14 cellular contexts compared by ENCODE assay signal in genomic region chr11:8642226-8642625, GRCh38. TPM values are rescaled to one million over a fixed set of nuclear protein-coding genes. Genes with fewer than 3 reads are reported as not detected.
DNase-seq lines count a peak whose midpoint lies in the region; ATAC-seq, FAIRE-seq and TF ChIP-seq lines count a peak whose summit lies in the region.
"Had no signal": no experiment of that assay in that cellular context is flagged by ENCODE, and none has a peak within 500 bp of the region (broad histone marks: within the 10 kb centered on the region; RNA-seq: fewer than 3 reads in every experiment).

No MANE protein-coding gene starts in this region.

- FAIRE-seq in endothelial cell of umbilical vein (lab: Jason Lieb, UNC), result no peak
- FAIRE-seq: H54, HepG2 had no signal

- dilution Hi-C loops in endothelial cell of umbilical vein (cut with MboI; ENCODE audit: extremely low pct_ligation_motif_present, low sequenced_read_pairs), result no loop called here

- H3K36me3 Mint-ChIP-seq in naive thymus-derived CD4-positive, alpha-beta T cell, result peaks cover 15 to 46% (median 33%) of the 10 kb centered on the region in 5 donors

- H3K9me3 Mint-ChIP-seq in naive thymus-derived CD4-positive, alpha-beta T cell, result no peaks in the 10 kb centered on the region
- H3K9me3 Mint-ChIP-seq: CD8-positive, alpha-beta T cell had no signal

- H2AFZ ChIP-seq in endothelial cell of umbilical vein (ENCODE audit: low read depth, low read length), result no peak overlapping the region
- H2AFZ ChIP-seq: PC-9 had no signal

- no peaks in the 10 kb centered on the region for H3K9me1 ChIP-seq in endothelial cell of umbilical vein (replicated peaks; ENCODE audit: control insufficient read depth, extremely low read depth, insufficient read depth, low read length)

- no peaks in the 10 kb centered on the region for H3K4me1 ChIP-seq in endothelial cell of umbilical vein (ENCODE audit: control insufficient read depth, extremely low read depth, insufficient read depth, low read length)
- no peaks in the 10 kb centered on the region for H3K4me1 ChIP-seq in naive thymus-derived CD4-positive, alpha-beta T cell (ENCODE audit: control insufficient read depth in 2 of 2, insufficient read depth in 2 of 2, low read length in 2 of 2)

- no peak overlapping the region for H3K4me3 ChIP-seq in endothelial cell of umbilical vein (replicated peaks in 1 of 3; ENCODE audit: insufficient read depth in 1 of 3, low read depth in 1 of 3, low read length in 3 of 3)
- no peak overlapping the region for H3K4me3 ChIP-seq in naive thymus-derived CD4-positive, alpha-beta T cell (ENCODE audit: low read length)
- H3K4me3 ChIP-seq: PC-9 had no signal

- peaks cover 0 to 15% of the 10 kb centered on the region in 2 experiments for H3K36me3 ChIP-seq in endothelial cell of umbilical vein (ENCODE audit: control insufficient read depth in 2 of 2, extremely low read depth in 1 of 2, insufficient read depth in 2 of 2, low read length in 2 of 2)
- H3K36me3 ChIP-seq in naive thymus-derived CD4-positive, alpha-beta T cell (ENCODE audit: control insufficient read depth in 2 of 3, insufficient read depth in 3 of 3, low read length in 3 of 3), result peaks cover under 1 to 90% (median 2%) of the 10 kb centered on the region in 3 experiments

- H3K4me2 ChIP-seq in endothelial cell of umbilical vein (ENCODE audit: insufficient read depth, low read length), result no peak overlapping the region
- H3K4me2 ChIP-seq: PC-9 had no signal

- peaks cover 0 to 11% (median 0%) of the 10 kb centered on the region in 7 donors for H3K4me1 Mint-ChIP-seq in naive thymus-derived CD4-positive, alpha-beta T cell

- BruUV-seq in endothelial cell of umbilical vein (replicated peaks; lab: Mats Ljungman, UMichigan), result no TSS peak

- ATAC-seq in GM19463 (IDR thresholded peaks at IDR 0.05; ENCODE audit: unreplicated experiment), result no peak
- ATAC-seq in naive thymus-derived CD4-positive, alpha-beta T cell, result no peak
- ATAC-seq: CD8-positive, alpha-beta T cell; HepG2 had no signal

- no peak overlapping the region for H3K27ac ChIP-seq in endothelial cell of umbilical vein (ENCODE audit: insufficient read depth, low read depth, low read length)
- H3K27ac ChIP-seq in naive thymus-derived CD4-positive, alpha-beta T cell (ENCODE audit: low read depth, low read length), result no peak overlapping the region
- H3K27ac ChIP-seq: PC-9 had no signal

- intact Hi-C loops in endothelial cell of umbilical vein (cut with micrococcal nuclease), result no loop called here
- intact Hi-C loops in naive thymus-derived CD4-positive, alpha-beta T cell (cut with micrococcal nuclease), result no loop called here

- no peaks in the 10 kb centered on the region for H3K9me3 ChIP-seq in endothelial cell of umbilical vein (replicated peaks; ENCODE audit: control insufficient read depth, insufficient read depth, low read length)
- H3K9me3 ChIP-seq in naive thymus-derived CD4-positive, alpha-beta T cell (ENCODE audit: control insufficient read depth in 2 of 3, low read length in 3 of 3), result no peaks in the 10 kb centered on the region

- POLR2A ChIA-PET in endothelial cell of umbilical vein (lab: Charles Lee), result no interaction called here
- POLR2A ChIA-PET in naive thymus-derived CD4-positive, alpha-beta T cell (lab: Charles Lee), result no interaction called here

- no peak overlapping the region for H3K9ac ChIP-seq in endothelial cell of umbilical vein (replicated peaks; ENCODE audit: extremely low read depth, insufficient read depth, low read length)

- no peaks in the 10 kb centered on the region for H3K27me3 ChIP-seq in endothelial cell of umbilical vein (ENCODE audit: control insufficient read depth in 2 of 2, insufficient read depth in 2 of 2, low read length in 2 of 2)
- H3K27me3 ChIP-seq in naive thymus-derived CD4-positive, alpha-beta T cell (ENCODE audit: control insufficient read depth in 2 of 2, insufficient read depth in 2 of 2, low read length in 2 of 2), result no peaks in the 10 kb centered on the region

- H4K20me1 ChIP-seq in endothelial cell of umbilical vein (replicated peaks; ENCODE audit: control insufficient read depth, extremely low read depth, insufficient read depth, low read length), result no peaks in the 10 kb centered on the region

- DNase-seq in COR-L47 (lab: John Stamatoyannopoulos, UW) (peak; percentile 10), DMS 273 treated with DMSO at 0.1 percent for 48 hours (lab: John Stamatoyannopoulos, UW) (peak; percentile 74), NCI-H2171 treated with DMSO at 0.1 percent for 48 hours (lab: John Stamatoyannopoulos, UW) (peak; percentile 86), endothelial cell of umbilical vein (ENCODE audit: low read depth, low spot score) (peak; percentile 10), NCI-H2107 (lab: John Stamatoyannopoulos, UW) (no peak)
- DNase-seq in naive thymus-derived CD4-positive, alpha-beta T cell, result no peak
- DNase-seq: CD8-positive, alpha-beta T cell; Karpas-422; NCI-H1417 treated with DMSO at 0.1 percent for 48 hours; PC-9 had no signal

- TF ChIP-seq CTCF in endothelial cell of umbilical vein (IDR thresholded peaks at IDR 0.05; ENCODE audit: extremely low read depth in 1 of 2, insufficient read depth in 1 of 2, low read depth in 1 of 2, low read length in 2 of 2), result no peak

- no peak overlapping the region for H3K4me3 Mint-ChIP-seq in naive thymus-derived CD4-positive, alpha-beta T cell
- H3K4me3 Mint-ChIP-seq: CD8-positive, alpha-beta T cell had no signal

- TF ChIP-seq POLR2A in endothelial cell of umbilical vein (IDR thresholded peaks at IDR 0.05; ENCODE audit: low read depth, low read length), result no peak

- H3K27me3 Mint-ChIP-seq in naive thymus-derived CD4-positive, alpha-beta T cell, result no peaks in the 10 kb centered on the region

- no peaks in the 10 kb centered on the region for H3K79me2 ChIP-seq in endothelial cell of umbilical vein (ENCODE audit: control insufficient read depth, insufficient read depth, low read length)

- peak overlapping the region in 1 of 9 donors; percentile 29 for H3K27ac Mint-ChIP-seq in naive thymus-derived CD4-positive, alpha-beta T cell
- H3K27ac Mint-ChIP-seq: CD8-positive, alpha-beta T cell had no signal

- CTCF ChIA-PET in endothelial cell of umbilical vein (lab: Charles Lee), result no interaction called here
- CTCF ChIA-PET in naive thymus-derived CD4-positive, alpha-beta T cell (lab: Charles Lee), result no interaction called here

TF ChIP-seq in endothelial cell of umbilical vein, 7 proteins besides CTCF, POLR2A, EP300 and RAD21:
- TF ChIP-seq JUN (IDR thresholded peaks at IDR 0.05; ENCODE audit: borderline replicate concordance, insufficient read depth, insufficient read length, low read depth) (no peak), GATA2 (IDR thresholded peaks at IDR 0.05; ENCODE audit: insufficient read depth, insufficient read length, low read depth, low read length) (no peak), EZH2 (IDR thresholded peaks at IDR 0.05; ENCODE audit: borderline replicate concordance, low read depth, low read length, severe bottlenecking) (no peak), MYC (IDR thresholded peaks at IDR 0.05; ENCODE audit: low read depth, low read length) (no peak), FOS (IDR thresholded peaks at IDR 0.05; ENCODE audit: borderline replicate concordance, insufficient read depth, low read length) (no peak), POLR2AphosphoS5 (IDR thresholded peaks at IDR 0.05; ENCODE audit: insufficient read depth, low read depth, low read length) (no peak)
- TF ChIP-seq, protein P1, sequence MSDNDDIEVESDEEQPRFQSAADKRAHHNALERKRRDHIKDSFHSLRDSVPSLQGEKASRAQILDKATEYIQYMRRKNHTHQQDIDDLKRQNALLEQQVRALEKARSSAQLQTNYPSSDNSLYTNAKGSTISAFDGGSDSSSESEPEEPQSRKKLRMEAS (IDR thresholded peaks at IDR 0.05; ENCODE audit: insufficient read depth, insufficient read length), result no peak

RNA-seq across cellular contexts. Expression of gene TRIM66, which starts 40.2 kb away (rescaled TPM):
- total RNA-seq in endothelial cell of umbilical vein, result 8.6 and 11.7 TPM in 2 replicates
- 5.1 and 5.5 TPM in 2 replicates for polyA plus RNA-seq in endothelial cell of umbilical vein
- polyA plus RNA-seq in endothelial cell of umbilical vein (2011; cell fraction: cytosol; rRNA removed), result 2.4 and 3.2 TPM in 2 replicates
- polyA plus RNA-seq in endothelial cell of umbilical vein (2011; cell fraction: nucleus; rRNA removed), result 28.0 and 29.1 TPM in 2 replicates
- 4.6 and 5.0 TPM in 2 replicates for polyA plus RNA-seq in endothelial cell of umbilical vein (2012)
- polyA minus RNA-seq in endothelial cell of umbilical vein, result 15.5 and 20.2 TPM in 2 replicates
- 3.9 TPM for polyA minus RNA-seq in endothelial cell of umbilical vein (2011; cell fraction: cytosol; rRNA and poly(A)+ RNA removed)
- polyA minus RNA-seq in endothelial cell of umbilical vein (2011; cell fraction: nucleus; rRNA and poly(A)+ RNA removed), result 16.5 and 30.4 TPM in 2 replicates
- 10 to 100 TPM; 16.0 to 37.6 (median 24.2) TPM for total RNA-seq in naive thymus-derived CD4-positive, alpha-beta T cell
- polyA plus RNA-seq in naive thymus-derived CD4-positive, alpha-beta T cell, result under 1 TPM; 0.32 to 0.85 TPM

RNA-seq across cellular contexts. Expression of gene RPL27A, which starts 40.4 kb away (rescaled TPM):
- 952 and 1,303 TPM in 2 replicates for total RNA-seq in endothelial cell of umbilical vein
- polyA plus RNA-seq in endothelial cell of umbilical vein, result 1,047 and 1,363 TPM in 2 replicates
- 1,329 and 1,448 TPM in 2 replicates for polyA plus RNA-seq in endothelial cell of umbilical vein (2011; cell fraction: cytosol; rRNA removed)
- 314 and 358 TPM in 2 replicates for polyA plus RNA-seq in endothelial cell of umbilical vein (2011; cell fraction: nucleus; rRNA removed)
- polyA plus RNA-seq in endothelial cell of umbilical vein (2012), result 1,567 and 2,454 TPM in 2 replicates
- 388 and 392 TPM in 2 replicates for polyA minus RNA-seq in endothelial cell of umbilical vein
- 855 TPM for polyA minus RNA-seq in endothelial cell of umbilical vein (2011; cell fraction: cytosol; rRNA and poly(A)+ RNA removed)
- polyA minus RNA-seq in endothelial cell of umbilical vein (2011; cell fraction: nucleus; rRNA and poly(A)+ RNA removed), result 174 and 196 TPM in 2 replicates
- 1,000 to 10,000 TPM in 4 of 5 experiments, 100 to 1,000 TPM in 1; 758 to 2,116 (median 1,670) TPM for total RNA-seq in naive thymus-derived CD4-positive, alpha-beta T cell
- 1,000 to 10,000 TPM; 4,766 to 4,835 TPM for polyA plus RNA-seq in naive thymus-derived CD4-positive, alpha-beta T cell

RNA-seq across cellular contexts. Expression of gene STK33, which starts 48.2 kb away (rescaled TPM):
- total RNA-seq in endothelial cell of umbilical vein, result 1.6 and 3.4 TPM in 2 replicates
- polyA plus RNA-seq in endothelial cell of umbilical vein, result 0.63 and 1.1 TPM in 2 replicates
- 1.2 TPM in 2 replicates for polyA plus RNA-seq in endothelial cell of umbilical vein (2011; cell fraction: cytosol; rRNA removed)
- 5.0 and 5.1 TPM in 2 replicates for polyA plus RNA-seq in endothelial cell of umbilical vein (2011; cell fraction: nucleus; rRNA removed)
- polyA plus RNA-seq in endothelial cell of umbilical vein (2012), result 0.21 and 0.50 TPM in 2 replicates
- polyA minus RNA-seq in endothelial cell of umbilical vein, result 0.63 and 0.70 TPM in 2 replicates
- polyA minus RNA-seq in endothelial cell of umbilical vein (2011; cell fraction: cytosol; rRNA and poly(A)+ RNA removed), result 2.2 TPM
- polyA minus RNA-seq in endothelial cell of umbilical vein (2011; cell fraction: nucleus; rRNA and poly(A)+ RNA removed), result 1.7 and 2.4 TPM in 2 replicates
- 1 to 10 TPM in 1 of 5 experiments, under 1 TPM in 2, not detected in 2; 0.19 to 1.2 (median 0.61) TPM for total RNA-seq in naive thymus-derived CD4-positive, alpha-beta T cell
- polyA plus RNA-seq in naive thymus-derived CD4-positive, alpha-beta T cell, result not detected
- total RNA-seq: SK-MEL-5 had no signal

Comparison
In these comparisons a context has a peak if more than half of its experiments do, and no peak if none do; other contexts are left out.
1. DNase-seq: peak in COR-L47 (single experiment), DMS 273 treated with DMSO at 0.1 percent for 48 hours (single experiment), NCI-H2171 treated with DMSO at 0.1 percent for 48 hours (single experiment) and endothelial cell of umbilical vein (single experiment); none in NCI-H2107 (single experiment) and naive thymus-derived CD4-positive, alpha-beta T cell (0 of 9).